In genomic region chr10:62779487-62780248, GRCh38 we compare ENCODE assay signal across 8 cellular contexts. TPM values are rescaled to one million over a fixed set of nuclear protein-coding genes. Genes with fewer than 3 reads are reported as not detected.
A peak's percentile ranks its signal among the peaks of the same experiment; 100 is the strongest.
DNase-seq lines count a peak whose midpoint lies in the region; ATAC-seq and TF ChIP-seq lines count a peak whose summit lies in the region.

No MANE protein-coding gene starts in this region.

- H3K4me1 ChIP-seq in BE2C: no peaks in the 10 kb centered on the region

- H3K36me3 Mint-ChIP-seq in glutamatergic neuron (ENCODE audit: unreplicated experiment) (peaks cover 5% of the 10 kb centered on the region), nephron progenitor cell (ENCODE audit: low read depth) (peaks cover 5% of the 10 kb centered on the region)

- DNase-seq in EH (ENCODE audit: low read depth) (peak; percentile 5), NCI-H69 (lab: John Stamatoyannopoulos, UW) (peak; percentile 33), glutamatergic neuron (no peak), nephron progenitor cell (no peak), BE2C (no peak)
- peak; percentile 65 for DNase-seq in activated effector memory CD4-positive, alpha-beta T cell treated with Interleukin-2 at 50 U/mL for 16 hours
- DNase-seq in stimulated activated CD4-positive, alpha-beta T cell treated with anti-CD3 and anti-CD28 coated beads, Interleukin-1b, Interleukin-23, amount 100 ng/mL, for 1 hour (ENCODE audit: low read depth in 2 of 2): peak; percentile 60 to 65

- no peaks in the 10 kb centered on the region for H3K9me3 ChIP-seq in BE2C

- no peaks in the 10 kb centered on the region for H3K27me3 ChIP-seq in BE2C

- H3K4me1 Mint-ChIP-seq in glutamatergic neuron (ENCODE audit: low read depth, unreplicated experiment): no peaks in the 10 kb centered on the region
- peaks cover 5% of the 10 kb centered on the region for H3K4me1 Mint-ChIP-seq in nephron progenitor cell

- peak; percentile 96 for ATAC-seq in GM21723 (IDR thresholded peaks at IDR 0.05; ENCODE audit: unreplicated experiment)

- H3K4me3 Mint-ChIP-seq in glutamatergic neuron (ENCODE audit: unreplicated experiment) (no peak overlapping the region), nephron progenitor cell (no peak overlapping the region)

- H3K27me3 Mint-ChIP-seq in glutamatergic neuron (ENCODE audit: unreplicated experiment): no peaks in the 10 kb centered on the region
- peaks cover 3% of the 10 kb centered on the region for H3K27me3 Mint-ChIP-seq in nephron progenitor cell (ENCODE audit: low read depth, poor library complexity)

- no peak overlapping the region for H3K27ac Mint-ChIP-seq in glutamatergic neuron (ENCODE audit: unreplicated experiment)
- no peak overlapping the region for H3K27ac Mint-ChIP-seq in nephron progenitor cell

- TF ChIP-seq CTCF in glutamatergic neuron (IDR thresholded peaks at IDR 0.05; ENCODE audit: partially characterized antibody, unreplicated experiment): no peak
- TF ChIP-seq CTCF in nephron progenitor cell (IDR thresholded peaks at IDR 0.05): no peak
- TF ChIP-seq CTCF in BE2C (IDR thresholded peaks at IDR 0.05; ENCODE audit: low read depth, low read length): no peak

- no peak overlapping the region for H3K4me3 ChIP-seq in BE2C (ENCODE audit: low read depth, low read length)

- no peaks in the 10 kb centered on the region for H3K36me3 ChIP-seq in BE2C

- H3K9me3 Mint-ChIP-seq in glutamatergic neuron (ENCODE audit: unreplicated experiment) (no peaks in the 10 kb centered on the region), nephron progenitor cell (peaks cover 17% of the 10 kb centered on the region)

RNA-seq across cellular contexts. Expression of gene ADO, which starts 24.9 kb away (rescaled TPM):
- 32.5 TPM for total RNA-seq in glutamatergic neuron (ENCODE audit: unreplicated experiment)
- polyA plus RNA-seq in BE2C (2012; ENCODE audit: insufficient read depth, insufficient read length, low read depth): 57.7 TPM

RNA-seq across cellular contexts. Expression of gene EGR2, which starts 36.5 kb away (rescaled TPM):
- 0.37 TPM for total RNA-seq in glutamatergic neuron (ENCODE audit: unreplicated experiment)
- not detected for polyA plus RNA-seq in BE2C (2012; ENCODE audit: insufficient read depth, insufficient read length, low read depth)

Comparison
In these comparisons a context has a peak if more than half of its experiments do, and no peak if none do; other contexts are left out.
1. DNase-seq: peak in EH (single experiment), NCI-H69 (single experiment), activated effector memory CD4-positive, alpha-beta T cell treated with Interleukin-2 at 50 U/mL for 16 hours (single experiment) and stimulated activated CD4-positive, alpha-beta T cell treated with anti-CD3 and anti-CD28 coated beads, Interleukin-1b, Interleukin-23, amount 100 ng/mL, for 1 hour (2 of 2); none in glutamatergic neuron (single experiment), nephron progenitor cell (single experiment) and BE2C (single experiment).